8 cellular contexts compared by ENCODE assay signal in genomic region chr1:36088265-36088576, GRCh38. TPM values are rescaled to one million over a fixed set of nuclear protein-coding genes. Genes with fewer than 3 reads are reported as not detected.
DNase-seq lines count a peak whose midpoint lies in the region; ATAC-seq and TF ChIP-seq lines count a peak whose summit lies in the region.

No MANE protein-coding gene starts in this region.

- H3K9me3 Mint-ChIP-seq in HFFc6 (no peaks in the 10 kb centered on the region), memory B cell (no peaks in the 10 kb centered on the region)

- ATAC-seq in memory B cell (ENCODE audit: low read depth) = peak; percentile 0
- no peak for ATAC-seq in GM19035 (IDR thresholded peaks at IDR 0.05; ENCODE audit: unreplicated experiment)

- no peaks in the 10 kb centered on the region for H3K4me1 ChIP-seq in A673 (ENCODE audit: insufficient read depth, low read length, poor library complexity, severe bottlenecking)

- in situ Hi-C loops in astrocyte of the spinal cord (cut with HindIII; ENCODE audit: low sequenced_read_pairs) = no loop called here

- H3K36me3 ChIP-seq in A673 (ENCODE audit: insufficient read depth, low read length, poor library complexity, severe bottlenecking) = peaks cover 32% of the 10 kb centered on the region

- intact Hi-C loops in A673 (cut with micrococcal nuclease; ENCODE audit: unreplicated experiment) = no loop called here

- no peaks in the 10 kb centered on the region for H3K27me3 ChIP-seq in A673 (replicated peaks; ENCODE audit: insufficient read depth, low read depth, low read length, poor library complexity)

- H3K4me1 Mint-ChIP-seq in HFFc6 (ENCODE audit: low read depth) = peaks cover 12% of the 10 kb centered on the region
- H3K4me1 Mint-ChIP-seq in memory B cell = peaks cover 16% of the 10 kb centered on the region

- H3K27ac ChIP-seq in A673 (ENCODE audit: low read depth, low read length, poor library complexity, severe bottlenecking) = peak overlapping the region; percentile 83

- H3K27me3 Mint-ChIP-seq in HFFc6 (ENCODE audit: insufficient read depth) (peaks cover 4% of the 10 kb centered on the region; the same call in 1 of the 2 replicates), memory B cell (peaks cover 9% of the 10 kb centered on the region)

- no TSS peak for BruUV-seq in A673 (replicated peaks; lab: Mats Ljungman, UMichigan)

- H3K36me3 Mint-ChIP-seq in HFFc6 (ENCODE audit: low read depth) (peaks cover 11% of the 10 kb centered on the region), memory B cell (peaks cover under 1% of the 10 kb centered on the region)

- no peaks in the 10 kb centered on the region for H3K9me3 ChIP-seq in A673 (ENCODE audit: low read depth, low read length, poor library complexity, severe bottlenecking)

- DNase-seq in A673 (ENCODE audit: low spot score) (no peak), HFFc6 (no peak), astrocyte of the spinal cord (ENCODE audit: low read depth, low spot score) (no peak), memory B cell (ENCODE audit: low spot score in 2 of 2) (no peak), DMS53 (lab: John Stamatoyannopoulos, UW) (no peak), MV-4-11 (lab: John Stamatoyannopoulos, UW) (no peak), NOMO-1 (lab: John Stamatoyannopoulos, UW; ENCODE audit: unreplicated experiment in 2 of 2) (no peak)

- POLR2A ChIA-PET in A673 (lab: Charles Lee; ENCODE audit: low non-redundant PET) = no interaction called here

- H3K4me3 ChIP-seq in A673 (ENCODE audit: low read depth, low read length, poor library complexity, severe bottlenecking) (peak overlapping the region; percentile 98), astrocyte of the spinal cord (ENCODE audit: low read depth, low read length) (peak overlapping the region; percentile 36)

- H3K4me3 Mint-ChIP-seq in HFFc6 (peak overlapping the region; percentile 46), memory B cell (peak overlapping the region; percentile 91)

- CTCF ChIA-PET in A673 (lab: Charles Lee) = no interaction called here

- H3K27ac Mint-ChIP-seq in HFFc6 (no peak overlapping the region), memory B cell (peak overlapping the region; percentile 87)

- TF ChIP-seq CTCF in A673 (conservative IDR thresholded peaks at IDR 0.05; ENCODE audit: low read depth, low read length) = no peak
- TF ChIP-seq CTCF in HFFc6 (IDR thresholded peaks at IDR 0.05) = no peak
- no peak for TF ChIP-seq CTCF in astrocyte of the spinal cord (IDR thresholded peaks at IDR 0.05; ENCODE audit: low read depth, low read length)

RNA-seq across cellular contexts. Expression of gene ADPRS, which starts 0.5 kb away (rescaled TPM):
- 34.2 and 37.2 TPM in 2 replicates for total RNA-seq in A673 (2021)
- 10 to 100 TPM; 24.4 to 30.9 (median 27.0) TPM for total RNA-seq in HFFc6 (2021; fragmentation: NEBNext Ultra II Directional; extraction: Animal tissue kit (Norgen Biotek cat#: 25700))

RNA-seq across cellular contexts. Expression of gene TEKT2, which starts 4.3 kb away (rescaled TPM):
- 2.8 and 4.6 TPM in 2 replicates for total RNA-seq in A673 (2021)
- total RNA-seq in HFFc6 (2021; fragmentation: NEBNext Ultra II Directional; extraction: Animal tissue kit (Norgen Biotek cat#: 25700)) = not detected

RNA-seq across cellular contexts. Expression of gene COL8A2, which starts 36.8 kb away (rescaled TPM):
- 0.22 and 0.24 TPM in 2 replicates for total RNA-seq in A673 (2021)
- total RNA-seq in HFFc6 (2021; fragmentation: NEBNext Ultra II Directional; extraction: Animal tissue kit (Norgen Biotek cat#: 25700)) = 1 to 10 TPM; 1.9 to 6.4 (median 2.4) TPM
